In genomic region chr2:232240896-232241295, GRCh38 we compare ENCODE assay signal across 2 cellular contexts.
TF ChIP-seq lines count a peak whose summit lies in the region.

No MANE protein-coding gene starts in this region.

TF ChIP-seq in SK-N-SH, 30 proteins besides CTCF, POLR2A, EP300 and RAD21 (continued from another document):
- TF ChIP-seq RCOR1 (IDR thresholded peaks at IDR 0.05; ENCODE audit: low read length), result no peak

TF ChIP-seq in SK-N-SH treated with all-trans-retinoic acid at 6 μM for 48 hours, 23 proteins besides CTCF, POLR2A, EP300 and RAD21 (continued from another document):
- TF ChIP-seq TSHZ2 (CRISPR knock-in tag; IDR thresholded peaks at IDR 0.05) (no peak), ISL1 (CRISPR knock-in tag; IDR thresholded peaks at IDR 0.05) (no peak), TOX (CRISPR knock-in tag; IDR thresholded peaks at IDR 0.05; ENCODE audit: borderline replicate concordance) (no peak), RARB (CRISPR knock-in tag; IDR thresholded peaks at IDR 0.05) (no peak), ZFP3 (CRISPR knock-in tag; IDR thresholded peaks at IDR 0.05) (no peak), OSR1 (CRISPR knock-in tag; IDR thresholded peaks at IDR 0.05) (no peak), GLIS3 (CRISPR knock-in tag; IDR thresholded peaks at IDR 0.05) (no peak)
